8 cellular contexts compared by ENCODE assay signal in genomic region chr16:28543072-28543471, GRCh38. TPM values are rescaled to one million over a fixed set of nuclear protein-coding genes. Genes with fewer than 3 reads are reported as not detected.
A peak's percentile ranks its signal among the peaks of the same experiment; 100 is the strongest.
DNase-seq lines count a peak whose midpoint lies in the region; TF ChIP-seq lines count a peak whose summit lies in the region.

No MANE protein-coding gene starts in this region.

- no peak overlapping the region for H4K91ac ChIP-seq in neuronal stem cell (ENCODE audit: low read depth, low read length, poor library complexity)

- peak overlapping the region; percentile 22 for H2AFZ ChIP-seq in neuronal stem cell (ENCODE audit: low read length)

- no peak overlapping the region for H3K27ac ChIP-seq in neuronal stem cell (replicated peaks; ENCODE audit: low read length)

- H3K9me3 Mint-ChIP-seq in HFFc6, result no peaks in the 10 kb centered on the region

- no peak overlapping the region for H2BK12ac ChIP-seq in neuronal stem cell (ENCODE audit: low read length)

- TF ChIP-seq POLR2A in erythroblast (IDR thresholded peaks at IDR 0.05; ENCODE audit: low read length), result no peak

- H3K27ac Mint-ChIP-seq in HFFc6, result no peak overlapping the region

- no peak overlapping the region for H2BK5ac ChIP-seq in neuronal stem cell (ENCODE audit: low read length)

- H4K8ac ChIP-seq in neuronal stem cell (ENCODE audit: low read depth, low read length), result no peak overlapping the region

- H3K4me1 Mint-ChIP-seq in HFFc6 (ENCODE audit: low read depth), result peaks cover 14% of the 10 kb centered on the region

- no peaks in the 10 kb centered on the region for H3K4me1 ChIP-seq in neuronal stem cell (ENCODE audit: control insufficient read depth in 2 of 2, insufficient read depth in 1 of 2, low read depth in 1 of 2, low read length in 2 of 2)

- no peak overlapping the region for H3K4ac ChIP-seq in neuronal stem cell (ENCODE audit: low read length)

- H3K9me3 ChIP-seq in neuronal stem cell (replicated peaks in 1 of 2; ENCODE audit: control insufficient read depth in 2 of 2, insufficient read depth in 1 of 2, low read depth in 1 of 2, low read length in 2 of 2), result no peaks in the 10 kb centered on the region

- no peak overlapping the region for H3K9ac ChIP-seq in neuronal stem cell (ENCODE audit: low read depth, low read length, poor library complexity)

- H3K27me3 ChIP-seq in neuronal stem cell (ENCODE audit: control insufficient read depth in 3 of 3, insufficient read depth in 3 of 3, low read depth in 1 of 3, low read length in 3 of 3), result no peaks in the 10 kb centered on the region

- no peaks in the 10 kb centered on the region for H3K36me3 ChIP-seq in neuronal stem cell (replicated peaks in 1 of 2; ENCODE audit: control insufficient read depth in 2 of 2, insufficient read depth in 2 of 2, low read length in 2 of 2)

- H3K18ac ChIP-seq in neuronal stem cell (ENCODE audit: low read length), result no peak overlapping the region

- H2BK15ac ChIP-seq in neuronal stem cell (ENCODE audit: low read length), result no peak overlapping the region

- H3K4me3 ChIP-seq in neuronal stem cell (ENCODE audit: low read length in 2 of 2), result no peak overlapping the region

- no peak overlapping the region for H2BK120ac ChIP-seq in neuronal stem cell (ENCODE audit: low read depth, low read length)

- H3K23ac ChIP-seq in neuronal stem cell (ENCODE audit: low read depth, low read length, poor library complexity), result no peak overlapping the region

- no peak overlapping the region for H2AK5ac ChIP-seq in neuronal stem cell (ENCODE audit: low read depth, low read length)

- H3K27me3 Mint-ChIP-seq in HFFc6 (ENCODE audit: insufficient read depth), result peaks cover 3% of the 10 kb centered on the region

- H3K4me3 Mint-ChIP-seq in HFFc6, result no peak overlapping the region

- DNase-seq in COLO668 (lab: John Stamatoyannopoulos, UW; ENCODE audit: unreplicated experiment), result peak; percentile 12
- peak; percentile 55 for DNase-seq in NCI-H2107 treated with DMSO at 0.1 percent for 48 hours (lab: John Stamatoyannopoulos, UW; ENCODE audit: unreplicated experiment)
- peak; percentile 68 for DNase-seq in cerebellar cortex (ENCODE audit: low spot score)
- no peak for DNase-seq in neuronal stem cell (ENCODE audit: low spot score)
- DNase-seq in foreskin melanocyte, result no peak
- no peak for DNase-seq in erythroblast (lab: John Stamatoyannopoulos, UW)
- no peak for DNase-seq in HFFc6
- DNase-seq in epidermal melanocyte (ENCODE audit: insufficient read length, low spot score), result no peak

- H3K4me2 ChIP-seq in neuronal stem cell (ENCODE audit: insufficient read depth, low read length, poor library complexity, severe bottlenecking), result no peak overlapping the region

- no CpG with 5 or more reads among the region's 7 CpGs for WGBS in neuronal stem cell (ENCODE audit: extremely low coverage in 2 of 2, insufficient read length in 2 of 2, insufficient replicate concordance in 1 of 2), 2 donors

- no peak for TF ChIP-seq CTCF in HFFc6 (IDR thresholded peaks at IDR 0.05)

- peaks cover 1% of the 10 kb centered on the region for H3K79me1 ChIP-seq in neuronal stem cell (ENCODE audit: low read depth, low read length)

- peaks cover under 1% of the 10 kb centered on the region; the same call in 1 of the 2 replicates for H3K36me3 Mint-ChIP-seq in HFFc6 (ENCODE audit: low read depth)

- no peak overlapping the region for H3K14ac ChIP-seq in neuronal stem cell (ENCODE audit: low read length)

RNA-seq across cellular contexts. Expression of gene NUPR1, which starts 4.3 kb away (rescaled TPM):
- polyA plus RNA-seq in neuronal stem cell (2013, experiment 1 of 2), result 0.06 TPM
- 0.01 TPM for polyA plus RNA-seq in neuronal stem cell (2013, experiment 2 of 2)
- 10 to 100 TPM; 31.9 to 60.3 (median 43.7) TPM for total RNA-seq in HFFc6 (2021; fragmentation: NEBNext Ultra II Directional; extraction: Animal tissue kit (Norgen Biotek cat#: 25700))

RNA-seq across cellular contexts. Expression of gene SGF29, which starts 10.6 kb away (rescaled TPM):
- polyA plus RNA-seq in neuronal stem cell (2013, experiment 1 of 2), result 29.5 TPM
- 24.9 TPM for polyA plus RNA-seq in neuronal stem cell (2013, experiment 2 of 2)
- total RNA-seq in HFFc6 (2021; fragmentation: NEBNext Ultra II Directional; extraction: Animal tissue kit (Norgen Biotek cat#: 25700)), result 10 to 100 TPM in 4 of 6 experiments, 1 to 10 TPM in 2; 7.6 to 11.6 (median 10.5) TPM

RNA-seq across cellular contexts. Expression of gene IL27, which starts 36.4 kb away (rescaled TPM):
- polyA plus RNA-seq in neuronal stem cell (2013, experiment 1 of 2), result not detected
- polyA plus RNA-seq in neuronal stem cell (2013, experiment 2 of 2), result not detected
- total RNA-seq in HFFc6 (2021; fragmentation: NEBNext Ultra II Directional; extraction: Animal tissue kit (Norgen Biotek cat#: 25700)), result not detected

RNA-seq across cellular contexts. Expression of gene APOBR, which starts 48.6 kb away (rescaled TPM):
- 0.01 TPM for polyA plus RNA-seq in neuronal stem cell (2013, experiment 1 of 2)
- 0.03 TPM for polyA plus RNA-seq in neuronal stem cell (2013, experiment 2 of 2)
- total RNA-seq in HFFc6 (2021; fragmentation: NEBNext Ultra II Directional; extraction: Animal tissue kit (Norgen Biotek cat#: 25700)), result not detected

RNA-seq across cellular contexts. Expression of gene CLN3, which starts 51.2 kb away (rescaled TPM):
- 10.9 TPM for polyA plus RNA-seq in neuronal stem cell (2013, experiment 1 of 2)
- 11.3 TPM for polyA plus RNA-seq in neuronal stem cell (2013, experiment 2 of 2)
- 10 to 100 TPM; 17.7 to 29.3 (median 22.1) TPM for total RNA-seq in HFFc6 (2021; fragmentation: NEBNext Ultra II Directional; extraction: Animal tissue kit (Norgen Biotek cat#: 25700))

Comparison
In these comparisons a context has a peak if more than half of its experiments do, and no peak if none do; other contexts are left out.
1. DNase-seq: peak in COLO668 (single experiment), NCI-H2107 treated with DMSO at 0.1 percent for 48 hours (single experiment) and cerebellar cortex (single experiment); none in neuronal stem cell (single experiment), foreskin melanocyte (single experiment), erythroblast (0 of 2), HFFc6 (single experiment) and epidermal melanocyte (single experiment).